In genomic region chr4:77308843-77309242, GRCh38 we compare ENCODE assay signal across 8 cellular contexts.
A peak's percentile ranks its signal among the peaks of the same experiment; 100 is the strongest.
DNase-seq lines count a peak whose midpoint lies in the region; ATAC-seq, FAIRE-seq and TF ChIP-seq lines count a peak whose summit lies in the region.

No MANE protein-coding gene starts in this region.

- BruUV-seq in K562 (replicated peaks; lab: Mats Ljungman, UMichigan): no TSS peak

- no peaks in the 10 kb centered on the region for H4K20me1 ChIP-seq in K562 (replicated peaks; ENCODE audit: control insufficient read depth, insufficient read depth, low read length)
- H4K20me1 ChIP-seq in neural progenitor cell (ENCODE audit: low read depth): no peaks in the 10 kb centered on the region

- peak; percentile 49 for DNase-seq in GM10248 (ENCODE audit: extremely low spot score)
- peak; percentile 62 for DNase-seq in MV-4-11 (lab: John Stamatoyannopoulos, UW)
- peak; percentile 43 to 52 (median 46) for DNase-seq in K562 (ENCODE audit: extremely low read depth in 1 of 4, low spot score in 3 of 4)
- DNase-seq in neural progenitor cell (ENCODE audit: low spot score): peak; percentile 54
- no peak for DNase-seq in suprapubic skin (ENCODE audit: low spot score in 2 of 2)
- no peak for DNase-seq in GOT3 (lab: John Stamatoyannopoulos, UW)

- H3K27ac ChIP-seq in K562 (ENCODE audit: extremely low read depth, low read depth, low read length) (no peak overlapping the region), neural progenitor cell (no peak overlapping the region), suprapubic skin (no peak overlapping the region)

- no peak overlapping the region for H3K27ac Mint-ChIP-seq in neural progenitor cell

- H3K27me3 ChIP-seq in K562 (ENCODE audit: control insufficient read depth in 2 of 2, insufficient read depth in 2 of 2, low read length in 2 of 2): no peaks in the 10 kb centered on the region
- H3K27me3 ChIP-seq in neural progenitor cell: no peaks in the 10 kb centered on the region
- H3K27me3 ChIP-seq in suprapubic skin: no peaks in the 10 kb centered on the region

- POLR2A ChIA-PET in GM10248 (lab: Yijun Ruan, JAX) (no interaction called here), K562 (lab: Yijun Ruan, JAX) (no interaction called here)

- TF ChIP-seq POLR2A in K562 (conservative IDR thresholded peaks at IDR 0.05) (no peak), suprapubic skin (IDR thresholded peaks at IDR 0.05) (no peak)

- H3K4me3 Mint-ChIP-seq in neural progenitor cell: no peak overlapping the region

- H2AFZ ChIP-seq in K562 (ENCODE audit: low read depth, low read length) (no peak overlapping the region), neural progenitor cell (replicated peaks) (no peak overlapping the region)

- no peaks in the 10 kb centered on the region for H3F3A ChIP-seq in neural progenitor cell (ENCODE audit: low read depth)

- no peaks in the 10 kb centered on the region for H3K9me3 ChIP-seq in K562 (replicated peaks; ENCODE audit: control insufficient read depth, insufficient read depth, low read depth, low read length)
- no peaks in the 10 kb centered on the region for H3K9me3 ChIP-seq in neural progenitor cell (ENCODE audit: low read depth)
- H3K9me3 ChIP-seq in suprapubic skin: no peaks in the 10 kb centered on the region

- no peaks in the 10 kb centered on the region for H3K36me3 Mint-ChIP-seq in neural progenitor cell

- CTCF ChIA-PET in GM10248 (lab: Yijun Ruan, JAX) (interaction anchor here (0.9 to 2.5 kb wide), 9 partner anchors 9 to 120 kb away, joined by 3 to 7 read pairs (median 3); no protein-coding TSS in a partner anchor), K562 (lab: Yijun Ruan, JAX; ENCODE audit: low intra/inter-chr PET ratio) (interaction anchor here (0.6 kb wide), 1 partner anchor 43 kb away, joined by 3 read pairs; no protein-coding TSS in a partner anchor)

- H3K9me3 Mint-ChIP-seq in neural progenitor cell: no peaks in the 10 kb centered on the region

- H3K4me3 ChIP-seq in K562: no peak overlapping the region
- no peak overlapping the region for H3K4me3 ChIP-seq in neural progenitor cell
- H3K4me3 ChIP-seq in suprapubic skin: no peak overlapping the region

- H3K79me2 ChIP-seq in K562 (ENCODE audit: control insufficient read depth, insufficient read depth, low read length) (no peaks in the 10 kb centered on the region), neural progenitor cell (ENCODE audit: low read depth) (no peaks in the 10 kb centered on the region)

- H3K36me3 ChIP-seq in K562 (ENCODE audit: control insufficient read depth, insufficient read depth, low read length): no peaks in the 10 kb centered on the region
- no peaks in the 10 kb centered on the region for H3K36me3 ChIP-seq in neural progenitor cell
- H3K36me3 ChIP-seq in suprapubic skin: no peaks in the 10 kb centered on the region

- H3K4me1 ChIP-seq in K562 (replicated peaks in 1 of 2; ENCODE audit: control insufficient read depth in 2 of 2, insufficient read depth in 2 of 2, low read length in 2 of 2) (no peaks in the 10 kb centered on the region), neural progenitor cell (no peaks in the 10 kb centered on the region), suprapubic skin (no peaks in the 10 kb centered on the region)

- H3K4me2 ChIP-seq in K562 (ENCODE audit: insufficient read depth, low read length): no peak overlapping the region
- no peak overlapping the region for H3K4me2 ChIP-seq in neural progenitor cell

- H3K9me1 ChIP-seq in K562 (ENCODE audit: control insufficient read depth, insufficient read depth, low read length): no peaks in the 10 kb centered on the region

- FAIRE-seq in A204.1 (lab: Jason Lieb, UNC) (peak; percentile 9), K562 (lab: Jason Lieb, UNC) (peak; percentile 90)

- H3K9ac ChIP-seq in K562 (ENCODE audit: insufficient read depth in 1 of 2, low read depth in 2 of 2, low read length in 2 of 2): no peak overlapping the region
- H3K9ac ChIP-seq in neural progenitor cell: no peak overlapping the region

- in situ Hi-C loops in K562 (cut with MboI): no loop called here

- WGBS in K562 (ENCODE audit: insufficient coverage, low coverage, missing lambda C conversion rate): 0% methylated on average over 1 of the region's 1 CpG
- 35% methylated on average over 1 of the region's 1 CpG for WGBS in suprapubic skin

- intact Hi-C loops in K562 (cut with micrococcal nuclease): loop anchor here (1.0 to 10.0 kb wide), 2 partner anchors 69 to 264 kb away; no protein-coding TSS in a partner anchor

- TF ChIP-seq CTCF in GM10248 (IDR thresholded peaks at IDR 0.05; ENCODE audit: control extremely low read depth, extremely low read depth, low read depth, missing control alignments) (peak; percentile 51), K562 (IDR thresholded peaks at IDR 0.05 in 2 of 3, conservative IDR thresholded peaks at IDR 0.05 in 1 of 3; ENCODE audit: insufficient read depth in 2 of 3, low read depth in 1 of 3, low read length in 3 of 3) (peak; percentile 40 to 65 (median 56); a peak in 5 of 6 replicates), neural progenitor cell (IDR thresholded peaks at IDR 0.05) (peak; percentile 63), suprapubic skin (IDR thresholded peaks at IDR 0.05) (no peak)

- H3K4me1 Mint-ChIP-seq in neural progenitor cell: no peaks in the 10 kb centered on the region

- peak; percentile 84 for ATAC-seq in K562
- ATAC-seq in HG03139 (IDR thresholded peaks at IDR 0.05; ENCODE audit: unreplicated experiment): no peak

- H3K27me3 Mint-ChIP-seq in neural progenitor cell (ENCODE audit: insufficient read depth, low read depth): no peaks in the 10 kb centered on the region

- TF ChIP-seq EP300 in K562 (IDR thresholded peaks at IDR 0.05; ENCODE audit: low read length): no peak
- TF ChIP-seq EP300 in suprapubic skin (IDR thresholded peaks at IDR 0.05): no peak

- TF ChIP-seq RAD21 in K562 (CRISPR knock-in tag; conservative IDR thresholded peaks at IDR 0.05 in 1 of 2, IDR thresholded peaks at IDR 0.05 in 1 of 2): peak; percentile 20 to 48; a peak in 3 of 4 replicates

TF ChIP-seq in K562, 482 proteins besides CTCF, POLR2A, EP300 and RAD21 (continues in another document):
- TF ChIP-seq ZNF354B (CRISPR knock-in tag; IDR thresholded peaks at IDR 0.05) (no peak), LEF1 (IDR thresholded peaks at IDR 0.05) (no peak), ESRRA (IDR thresholded peaks at IDR 0.05; ENCODE audit: borderline replicate concordance, low read depth) (no peak), KAT7 (CRISPR knock-in tag; IDR thresholded peaks at IDR 0.05; ENCODE audit: borderline replicate concordance) (no peak), DNMT1 (IDR thresholded peaks at IDR 0.05) (no peak), SMARCA4 (IDR thresholded peaks at IDR 0.05) (no peak), PRMT5 (CRISPR knock-in tag; IDR thresholded peaks at IDR 0.05) (no peak), ZFP36 (IDR thresholded peaks at IDR 0.05; ENCODE audit: low read depth, low read length, partially characterized antibody) (no peak), CBX5 (IDR thresholded peaks at IDR 0.05; ENCODE audit: borderline replicate concordance, low read depth) (no peak), FOXM1 (IDR thresholded peaks at IDR 0.05; ENCODE audit: low read depth) (no peak), FOXM1 (CRISPR knock-in tag; IDR thresholded peaks at IDR 0.05; ENCODE audit: low read depth) (no peak), ZMIZ1 (IDR thresholded peaks at IDR 0.05; ENCODE audit: low read depth in 2 of 2, low read length in 2 of 2) (no peak), ZNF766 (CRISPR knock-in tag; conservative IDR thresholded peaks at IDR 0.05) (no peak), WHSC1 (IDR thresholded peaks at IDR 0.05; ENCODE audit: low read length) (no peak), ZNF280A (IDR thresholded peaks at IDR 0.05; ENCODE audit: low read depth, partially characterized antibody) (no peak), RHOXF2B (CRISPR knock-in tag; conservative IDR thresholded peaks at IDR 0.05) (no peak)

Comparison
In these comparisons a context has a peak if more than half of its experiments do, and no peak if none do; other contexts are left out.
1. DNase-seq: peak in GM10248 (single experiment), MV-4-11 (single experiment), K562 (4 of 4) and neural progenitor cell (single experiment); none in suprapubic skin (0 of 2) and GOT3 (single experiment).
2. CTCF ChIP-seq: peak in GM10248 (single experiment), K562 (3 of 3) and neural progenitor cell (single experiment); none in suprapubic skin (0 of 2).